9 cellular contexts compared by ENCODE assay signal in the genomic region with DNA sequence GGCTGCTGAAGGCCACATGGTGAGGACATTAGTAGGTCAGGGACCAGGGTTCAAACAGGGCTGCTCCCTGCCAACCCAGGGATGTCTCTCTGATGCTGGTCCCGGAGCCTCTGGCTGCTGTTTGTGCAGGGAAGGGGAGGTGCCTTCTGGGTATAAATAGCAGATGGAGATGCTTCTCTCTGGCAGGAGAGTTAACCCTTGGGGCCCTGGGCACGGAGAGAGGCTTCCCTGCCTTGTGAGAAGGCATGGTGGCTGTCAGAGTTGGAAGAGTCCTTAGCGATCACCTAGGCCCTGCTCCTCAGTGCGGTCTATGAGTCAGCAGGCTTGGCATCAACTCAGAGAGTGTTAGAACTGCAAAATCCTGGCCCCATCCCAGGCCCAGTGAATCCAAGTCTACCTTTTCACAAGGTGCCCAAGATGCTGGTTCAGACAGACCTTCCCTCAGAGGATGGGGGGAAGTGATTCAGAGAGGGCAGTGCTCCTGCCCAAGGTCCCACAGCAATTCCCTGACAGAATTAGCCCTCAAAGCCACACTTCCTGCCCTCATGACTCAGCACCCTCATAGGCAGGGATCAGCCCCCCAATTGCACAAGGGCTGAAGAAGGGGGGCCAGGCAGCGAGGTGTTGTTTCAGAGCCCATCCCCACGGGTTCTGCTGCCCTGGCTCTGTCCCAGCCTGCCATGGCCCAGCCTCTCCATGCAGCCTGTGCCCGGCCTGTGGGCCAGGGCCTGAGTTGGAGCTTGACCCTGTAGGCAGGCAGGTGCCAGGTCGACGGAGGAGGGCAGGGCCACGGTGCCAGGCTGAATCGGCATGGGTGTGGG. TPM values are rescaled to one million over a fixed set of nuclear protein-coding genes. Genes with fewer than 3 reads are reported as not detected.
DNase-seq lines count a peak whose midpoint lies in the region; ATAC-seq, FAIRE-seq and TF ChIP-seq lines count a peak whose summit lies in the region.
"Had no signal": no experiment of that assay in that cellular context is flagged by ENCODE, and none has a peak within 500 bp of the region (broad histone marks: within the 10 kb centered on the region; RNA-seq: fewer than 3 reads in every experiment).

No MANE protein-coding gene starts in this region.

- CTCF ChIA-PET in BJ (lab: Yijun Ruan, JAX), result interaction anchor here (0.8 to 1.3 kb wide), 5 partner anchors 9 to 186 kb away, joined by 3 to 5 read pairs (median 3); a partner anchor contains a TSS

- H3K23ac ChIP-seq in mesenchymal stem cell (ENCODE audit: low read length in 2 of 2), result no peak overlapping the region

- H3K9me3 ChIP-seq in breast epithelium (no peaks in the 10 kb centered on the region), mesenchymal stem cell (ENCODE audit: control insufficient read depth, low read length) (no peaks in the 10 kb centered on the region)

- H3K9ac ChIP-seq in mesenchymal stem cell (ENCODE audit: low read length), result peak overlapping the region; percentile 25

- POLR2A ChIA-PET in BJ (lab: Charles Lee), result interaction anchor here (0.5 kb wide), 1 partner anchor 176 kb away, joined by 3 read pairs; no protein-coding TSS in a partner anchor

- H3K4me3 Mint-ChIP-seq in activated T-cell treated with anti-CD3 and anti-CD28 coated beads, Interleukin-2, amount 50 U/mL, for 72 hours, result no peak overlapping the region

- H3K27me3 ChIP-seq in BJ (ENCODE audit: control insufficient read depth, insufficient read depth, low read length) (no peaks in the 10 kb centered on the region), breast epithelium (no peaks in the 10 kb centered on the region), mesenchymal stem cell (ENCODE audit: control insufficient read depth in 1 of 2, insufficient read depth in 1 of 2, low read length in 2 of 2) (no peaks in the 10 kb centered on the region)

- H2BK5ac ChIP-seq in mesenchymal stem cell (ENCODE audit: low read depth, low read length, poor library complexity, severe bottlenecking), result no peak overlapping the region

- peak overlapping the region; percentile 81 to 96 for H3K18ac ChIP-seq in mesenchymal stem cell (ENCODE audit: low read depth in 1 of 2, low read length in 2 of 2)

- no peaks in the 10 kb centered on the region for H3K4me1 Mint-ChIP-seq in activated T-cell treated with anti-CD3 and anti-CD28 coated beads, Interleukin-2, amount 50 U/mL, for 72 hours (ENCODE audit: low read depth)

- peaks cover 6% of the 10 kb centered on the region for H3K27me3 Mint-ChIP-seq in activated T-cell treated with anti-CD3 and anti-CD28 coated beads, Interleukin-2, amount 50 U/mL, for 72 hours (ENCODE audit: low read depth)

- peak overlapping the region in 1 of 2 experiments; percentile 65 for H3K4ac ChIP-seq in mesenchymal stem cell (ENCODE audit: low read depth in 1 of 2, low read length in 2 of 2)

- H2BK120ac ChIP-seq in mesenchymal stem cell (ENCODE audit: low read depth, low read length), result no peak overlapping the region

- H3K27ac ChIP-seq in breast epithelium, result peak overlapping the region; percentile 41 to 59
- H3K27ac ChIP-seq in mesenchymal stem cell (ENCODE audit: low read length, poor library complexity, severe bottlenecking), result peak overlapping the region; percentile 1

- H4K8ac ChIP-seq in mesenchymal stem cell (ENCODE audit: low read length), result peak overlapping the region; percentile 66

- peak overlapping the region; percentile 24 for H2AK5ac ChIP-seq in mesenchymal stem cell (ENCODE audit: low read length, severe bottlenecking)

- no peak overlapping the region for H2AFZ ChIP-seq in mesenchymal stem cell (ENCODE audit: low read depth, low read length)

- ATAC-seq in activated T-cell treated with anti-CD3 and anti-CD28 coated beads, Interleukin-2, amount 50 U/mL, for 72 hours (replicated peaks in 1 of 2), result no peak

- no peak overlapping the region for H3K27ac Mint-ChIP-seq in activated T-cell treated with anti-CD3 and anti-CD28 coated beads, Interleukin-2, amount 50 U/mL, for 72 hours

- H2BK15ac ChIP-seq in mesenchymal stem cell (ENCODE audit: low read depth, poor library complexity, severe bottlenecking), result no peak overlapping the region

- WGBS in mesenchymal stem cell, result 41% methylated on average over 9 of the region's 11 CpGs

- TF ChIP-seq CTCF in BJ (IDR thresholded peaks at IDR 0.05; ENCODE audit: insufficient read depth, low read depth, low read length), result no peak
- no peak for TF ChIP-seq CTCF in breast epithelium (IDR thresholded peaks at IDR 0.05)

- peak overlapping the region in 1 of 2 experiments; percentile 82 for H3K14ac ChIP-seq in mesenchymal stem cell (ENCODE audit: low read length in 2 of 2)

- DNase-seq in BJ (ENCODE audit: low read depth), result peak; percentile 56
- DNase-seq in MV-4-11 (lab: John Stamatoyannopoulos, UW), result peak; percentile 52
- peak; percentile 72 to 76 for DNase-seq in breast epithelium (ENCODE audit: low spot score in 2 of 2)
- DNase-seq in mesenchymal stem cell, result peak; percentile 84
- no peak for DNase-seq in GM19239 (ENCODE audit: insufficient read length, low spot score)
- no peak for DNase-seq in cortex of kidney (lab: John Stamatoyannopoulos, UW)
- no peak for DNase-seq in activated T-cell treated with anti-CD3 and anti-CD28 coated beads, Interleukin-2, amount 50 U/mL, for 72 hours
- DNase-seq in NCI-H2107 (lab: John Stamatoyannopoulos, UW), result no peak
- DNase-seq: NCI-H524 treated with DMSO at 0.1 percent for 48 hours had no signal

- H2BK12ac ChIP-seq in mesenchymal stem cell (ENCODE audit: low read length in 2 of 2), result peak overlapping the region; percentile 75 to 81

- H4K91ac ChIP-seq in mesenchymal stem cell (ENCODE audit: low read length), result peak overlapping the region; percentile 95

- H3K36me3 ChIP-seq in BJ (ENCODE audit: control insufficient read depth, insufficient read depth, low read length), result no peaks in the 10 kb centered on the region
- no peaks in the 10 kb centered on the region for H3K36me3 ChIP-seq in breast epithelium
- no peaks in the 10 kb centered on the region for H3K36me3 ChIP-seq in mesenchymal stem cell (ENCODE audit: control insufficient read depth in 1 of 2, insufficient read depth in 2 of 2, low read depth in 1 of 2, low read length in 2 of 2)

- H3K4me1 ChIP-seq in breast epithelium (peaks cover 0 to 10% of the 10 kb centered on the region in 2 donors), mesenchymal stem cell (ENCODE audit: control insufficient read depth, insufficient read depth, low read depth, low read length) (peaks cover 28% of the 10 kb centered on the region)

- H3K36me3 Mint-ChIP-seq in activated T-cell treated with anti-CD3 and anti-CD28 coated beads, Interleukin-2, amount 50 U/mL, for 72 hours (ENCODE audit: insufficient read depth in 2 of 2), result no peaks in the 10 kb centered on the region

- H3K4me3 ChIP-seq in BJ (ENCODE audit: low read depth, low read length), result no peak overlapping the region
- no peak overlapping the region for H3K4me3 ChIP-seq in breast epithelium
- peak overlapping the region in 1 of 2 experiments; percentile 62 for H3K4me3 ChIP-seq in mesenchymal stem cell (ENCODE audit: insufficient read depth in 1 of 2, low read depth in 1 of 2, low read length in 2 of 2)

- FAIRE-seq in GM19239 (lab: Jason Lieb, UNC), result no peak

- no peaks in the 10 kb centered on the region for H3K79me1 ChIP-seq in mesenchymal stem cell (replicated peaks; ENCODE audit: low read length, poor library complexity, severe bottlenecking)

- H3K4me2 ChIP-seq in mesenchymal stem cell (ENCODE audit: low read length, poor library complexity, severe bottlenecking), result peak overlapping the region; percentile 11

- no peaks in the 10 kb centered on the region for H3K9me3 Mint-ChIP-seq in activated T-cell treated with anti-CD3 and anti-CD28 coated beads, Interleukin-2, amount 50 U/mL, for 72 hours

- intact Hi-C loops in breast epithelium (cut with DNase I; ENCODE audit: low total_unique reads), result no loop called here

- TF ChIP-seq POLR2A in breast epithelium (IDR thresholded peaks at IDR 0.05), result no peak

RNA-seq across cellular contexts. Expression of a gene that starts 25.6 kb away (rescaled TPM):
- polyA plus RNA-seq in BJ (2011; rRNA removed), result 0.09 and 0.11 TPM in 2 replicates
- 0.15 and 0.33 TPM in 2 replicates for polyA minus RNA-seq in BJ (2011; rRNA and poly(A)+ RNA removed)
- under 1 TPM in 1 of 3 donors, not detected in 2; under 0.01 TPM for total RNA-seq in breast epithelium
- polyA plus RNA-seq in mesenchymal stem cell (2013, experiment 1 of 2), result 0.65 TPM
- polyA plus RNA-seq in mesenchymal stem cell (2013, experiment 2 of 2), result 0.47 TPM
- not detected for total RNA-seq in activated T-cell treated with anti-CD3 and anti-CD28 coated beads, Interleukin-2, amount 50 U/mL, for 72 hours

RNA-seq across cellular contexts. Expression of a gene that starts 38.7 kb away (rescaled TPM):
- polyA plus RNA-seq in BJ (2011; rRNA removed), result 5.2 and 9.8 TPM in 2 replicates
- 5.8 and 6.8 TPM in 2 replicates for polyA minus RNA-seq in BJ (2011; rRNA and poly(A)+ RNA removed)
- total RNA-seq in breast epithelium, result 1 to 10 TPM in 1 of 3 donors, under 1 TPM in 2; 0.48 to 1.3 (median 0.98) TPM
- polyA plus RNA-seq in mesenchymal stem cell (2013, experiment 1 of 2), result 1.6 TPM
- 1.5 TPM for polyA plus RNA-seq in mesenchymal stem cell (2013, experiment 2 of 2)
- not detected for total RNA-seq in activated T-cell treated with anti-CD3 and anti-CD28 coated beads, Interleukin-2, amount 50 U/mL, for 72 hours

Comparison
In these comparisons a context has a peak if more than half of its experiments do, and no peak if none do; other contexts are left out.
1. DNase-seq: peak in BJ (single experiment), MV-4-11 (single experiment), breast epithelium (2 of 2) and mesenchymal stem cell (single experiment); none in GM19239 (single experiment), cortex of kidney (single experiment), activated T-cell treated with anti-CD3 and anti-CD28 coated beads, Interleukin-2, amount 50 U/mL, for 72 hours (0 of 2) and NCI-H2107 (single experiment).